In genomic region chr17:26731005-26731921, GRCh38 we compare ENCODE assay signal across 14 cellular contexts.
"Had no signal": no experiment of that assay in that cellular context is flagged by ENCODE, and none has a peak within 500 bp of the region (broad histone marks: within the 10 kb centered on the region; RNA-seq: fewer than 3 reads in every experiment).

No MANE protein-coding gene starts in this region.

- H3K36me3 ChIP-seq: cardiac muscle cell, lower lobe of right lung, sigmoid colon, thoracic aorta had no signal

- DNase-seq: activated CD4-positive, alpha-beta T cell treated with anti-CD3 and anti-CD28 coated beads, Interleukin-2, amount 50 U/mL, for 48 hours; activated CD8-positive, alpha-beta memory T cell treated with anti-CD3 and anti-CD28 coated beads, Interleukin-2, amount 10 ng/mL, durations not matched to agents 7 days and 5 days; activated T-cell treated with anti-CD3 and anti-CD28 coated beads, Interleukin-2, amount 50 U/mL, for 24 hours; midbrain; stimulated activated CD4-positive, alpha-beta T cell treated with anti-CD3 and anti-CD28 coated beads, Interleukin-1b, Interleukin-23, amount 100 ng/mL, for 48 hours had no signal

- H3K4me2 ChIP-seq: hepatocyte had no signal

- H2AFZ ChIP-seq: hepatocyte had no signal

- FAIRE-seq: colon had no signal

- H3K4me1 ChIP-seq: lower lobe of right lung, sigmoid colon had no signal

- H3K27me3 ChIP-seq: cardiac muscle cell, hepatocyte had no signal

- H3K9me3 ChIP-seq: lower lobe of right lung, thoracic aorta had no signal

- H3K27ac ChIP-seq: cardiac muscle cell, hepatocyte, lower lobe of right lung, sigmoid colon, thoracic aorta, VCaP had no signal

- H3K4me3 ChIP-seq: cardiac muscle cell, hepatocyte, lower lobe of right lung, sigmoid colon, thoracic aorta had no signal

- ATAC-seq: activated CD8-positive, alpha-beta memory T cell treated with anti-CD3 and anti-CD28 coated beads, Interleukin-2, amount 10 ng/mL, durations not matched to agents 7 days and 5 days; esophagus mucosa; lower lobe of right lung; T-cell had no signal

- H3K79me2 ChIP-seq: hepatocyte had no signal
